1 cellular context compared by ENCODE assay signal in the genomic region with DNA sequence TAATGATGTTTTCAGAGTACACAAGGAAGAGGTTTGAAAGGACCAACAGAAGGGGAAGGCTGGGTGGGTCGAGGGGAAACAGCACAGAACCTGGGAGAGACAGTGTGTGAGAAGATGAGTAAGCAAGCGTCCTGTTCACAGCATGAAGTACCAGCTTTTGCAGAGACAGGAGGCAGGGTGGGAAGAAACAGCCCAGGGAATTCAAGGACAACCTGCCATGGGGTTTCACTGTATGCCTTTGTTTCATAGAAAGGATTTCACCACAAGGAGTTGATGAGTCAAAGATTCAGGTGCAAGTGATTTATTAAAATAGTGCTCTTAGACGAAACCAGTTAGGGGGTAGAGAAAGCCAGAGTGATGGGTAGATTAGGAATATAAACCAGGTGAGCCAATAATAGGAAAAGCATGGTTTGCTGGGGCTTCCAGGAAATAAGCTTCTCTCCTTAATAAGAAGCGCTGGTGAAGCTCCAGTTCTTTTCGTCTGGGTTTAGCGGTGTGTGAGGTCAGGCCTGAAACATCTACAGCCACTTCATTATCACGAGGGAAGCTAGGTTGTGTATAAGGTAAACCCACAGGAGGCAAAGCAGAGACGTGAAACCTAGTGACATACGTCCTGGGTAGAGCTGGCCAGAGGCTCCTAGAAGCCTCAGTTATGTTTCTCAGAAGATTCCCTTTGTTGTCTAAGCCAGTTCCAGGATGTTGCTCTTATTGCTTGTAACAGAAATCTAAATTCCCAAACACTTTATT.
TF ChIP-seq lines count a peak whose summit lies in the region.

No MANE protein-coding gene starts in this region.

TF ChIP-seq in WTC11, 78 proteins besides CTCF, POLR2A, EP300 and RAD21 (continued from another document):
- TF ChIP-seq, protein P1, sequence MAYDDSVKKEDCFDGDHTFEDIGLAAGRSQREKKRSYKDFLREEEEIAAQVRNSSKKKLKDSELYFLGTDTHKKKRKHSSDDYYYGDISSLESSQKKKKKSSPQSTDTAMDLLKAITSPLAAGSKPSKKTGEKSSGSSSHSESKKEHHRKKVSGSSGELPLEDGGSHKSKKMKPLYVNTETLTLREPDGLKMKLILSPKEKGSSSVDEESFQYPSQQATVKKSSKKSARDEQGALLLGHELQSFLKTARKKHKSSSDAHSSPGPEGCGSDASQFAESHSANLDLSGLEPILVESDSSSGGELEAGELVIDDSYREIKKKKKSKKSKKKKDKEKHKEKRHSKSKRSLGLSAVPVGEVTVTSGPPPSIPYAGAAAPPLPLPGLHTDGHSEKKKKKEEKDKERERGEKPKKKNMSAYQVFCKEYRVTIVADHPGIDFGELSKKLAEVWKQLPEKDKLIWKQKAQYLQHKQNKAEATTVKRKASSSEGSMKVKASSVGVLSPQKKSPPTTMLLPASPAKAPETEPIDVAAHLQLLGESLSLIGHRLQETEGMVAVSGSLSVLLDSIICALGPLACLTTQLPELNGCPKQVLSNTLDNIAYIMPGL (CRISPR knock-in tag; IDR thresholded peaks at IDR 0.05) = no peak
- TF ChIP-seq ZNF232 (CRISPR knock-in tag; IDR thresholded peaks at IDR 0.05) = no peak
- no peak for TF ChIP-seq ZNF317 (CRISPR knock-in tag; IDR thresholded peaks at IDR 0.05; ENCODE audit: borderline replicate concordance, low read depth)
- no peak for TF ChIP-seq JUN (CRISPR knock-in tag; IDR thresholded peaks at IDR 0.05)
- TF ChIP-seq TP53 (CRISPR knock-in tag; IDR thresholded peaks at IDR 0.05) = no peak
- no peak for TF ChIP-seq CREB1 (CRISPR knock-in tag; IDR thresholded peaks at IDR 0.05)
- TF ChIP-seq, protein P2, sequence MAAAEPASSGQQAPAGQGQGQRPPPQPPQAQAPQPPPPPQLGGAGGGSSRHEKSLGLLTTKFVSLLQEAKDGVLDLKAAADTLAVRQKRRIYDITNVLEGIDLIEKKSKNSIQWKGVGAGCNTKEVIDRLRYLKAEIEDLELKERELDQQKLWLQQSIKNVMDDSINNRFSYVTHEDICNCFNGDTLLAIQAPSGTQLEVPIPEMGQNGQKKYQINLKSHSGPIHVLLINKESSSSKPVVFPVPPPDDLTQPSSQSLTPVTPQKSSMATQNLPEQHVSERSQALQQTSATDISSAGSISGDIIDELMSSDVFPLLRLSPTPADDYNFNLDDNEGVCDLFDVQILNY (CRISPR knock-in tag; IDR thresholded peaks at IDR 0.05) = no peak
- TF ChIP-seq, protein P3, sequence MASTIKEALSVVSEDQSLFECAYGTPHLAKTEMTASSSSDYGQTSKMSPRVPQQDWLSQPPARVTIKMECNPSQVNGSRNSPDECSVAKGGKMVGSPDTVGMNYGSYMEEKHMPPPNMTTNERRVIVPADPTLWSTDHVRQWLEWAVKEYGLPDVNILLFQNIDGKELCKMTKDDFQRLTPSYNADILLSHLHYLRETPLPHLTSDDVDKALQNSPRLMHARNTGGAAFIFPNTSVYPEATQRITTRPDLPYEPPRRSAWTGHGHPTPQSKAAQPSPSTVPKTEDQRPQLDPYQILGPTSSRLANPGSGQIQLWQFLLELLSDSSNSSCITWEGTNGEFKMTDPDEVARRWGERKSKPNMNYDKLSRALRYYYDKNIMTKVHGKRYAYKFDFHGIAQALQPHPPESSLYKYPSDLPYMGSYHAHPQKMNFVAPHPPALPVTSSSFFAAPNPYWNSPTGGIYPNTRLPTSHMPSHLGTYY (CRISPR knock-in tag; IDR thresholded peaks at IDR 0.05) = no peak
- TF ChIP-seq MYBL2 (CRISPR knock-in tag; IDR thresholded peaks at IDR 0.05) = no peak
- TF ChIP-seq, protein P4, sequence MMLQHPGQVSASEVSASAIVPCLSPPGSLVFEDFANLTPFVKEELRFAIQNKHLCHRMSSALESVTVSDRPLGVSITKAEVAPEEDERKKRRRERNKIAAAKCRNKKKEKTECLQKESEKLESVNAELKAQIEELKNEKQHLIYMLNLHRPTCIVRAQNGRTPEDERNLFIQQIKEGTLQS (CRISPR knock-in tag; conservative IDR thresholded peaks at IDR 0.05) = no peak
